In the genomic region with DNA sequence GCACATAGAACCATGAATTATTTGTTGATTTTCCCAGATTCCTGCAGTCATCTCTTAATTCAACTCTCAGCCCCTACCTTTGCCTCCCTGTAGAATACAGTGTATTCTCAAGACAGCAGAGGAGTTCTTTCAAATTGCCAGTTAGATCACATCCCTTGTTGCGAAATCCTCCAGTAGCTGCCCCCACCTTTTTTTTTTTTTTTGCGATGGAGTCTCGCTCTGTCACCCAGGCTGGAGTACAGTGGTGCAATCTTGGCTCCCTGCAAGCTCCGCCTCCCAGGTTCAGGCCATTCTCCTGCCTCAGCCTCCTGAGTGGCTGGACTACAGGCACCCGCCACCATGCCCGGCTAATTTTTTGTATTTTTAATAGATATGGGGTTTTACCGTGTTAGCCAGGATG, we compare ENCODE assay signal across 7 cellular contexts.
A peak's percentile ranks its signal among the peaks of the same experiment; 100 is the strongest.
DNase-seq lines count a peak whose midpoint lies in the region; ATAC-seq, FAIRE-seq and TF ChIP-seq lines count a peak whose summit lies in the region.
"Not testable (repeated sequence)": the region's sequence is repeated elsewhere in the genome, so short reads cannot be mapped to it uniquely, and the experiment has no call there.

No MANE protein-coding gene starts in this region.

- not testable (repeated sequence) for H2BK15ac ChIP-seq in mesenchymal stem cell (ENCODE audit: low read depth, poor library complexity, severe bottlenecking)

- not testable (repeated sequence) for H3K27me3 Mint-ChIP-seq in CD14-positive monocyte (ENCODE audit: low read depth in 3 of 3)

- DNase-seq in CD14-positive monocyte (ENCODE audit: low spot score), result peak; percentile 68
- DNase-seq in KBM-7, result peak; percentile 46
- DNase-seq in MV-4-11 (lab: John Stamatoyannopoulos, UW), result peak; percentile 79
- DNase-seq in OCI-M1 (lab: John Stamatoyannopoulos, UW), result peak; percentile 34
- not testable (repeated sequence) for DNase-seq in K562 (ENCODE audit: extremely low read depth in 1 of 4, low spot score in 3 of 4)
- peak; percentile 23 for DNase-seq in fibroblast of gingiva (ENCODE audit: low read depth)
- peak; percentile 31 for DNase-seq in mesenchymal stem cell

- H3K36me3 ChIP-seq in K562 (ENCODE audit: control insufficient read depth, insufficient read depth, low read length); mesenchymal stem cell (ENCODE audit: control insufficient read depth in 1 of 2, insufficient read depth in 2 of 2, low read depth in 1 of 2, low read length in 2 of 2): not testable (repeated sequence)

- not testable (repeated sequence) for H2AK5ac ChIP-seq in mesenchymal stem cell (ENCODE audit: low read length, severe bottlenecking)

- H3K4ac ChIP-seq in mesenchymal stem cell (ENCODE audit: low read depth in 1 of 2, low read length in 2 of 2), result not testable (repeated sequence)

- H2AFZ ChIP-seq in K562 (ENCODE audit: low read depth, low read length); mesenchymal stem cell (ENCODE audit: low read depth, low read length): not testable (repeated sequence)

- not testable (repeated sequence) for H3K9me3 ChIP-seq in K562 (replicated peaks; ENCODE audit: control insufficient read depth, insufficient read depth, low read depth, low read length); mesenchymal stem cell (ENCODE audit: control insufficient read depth, low read length)

- not testable (repeated sequence) for H2BK120ac ChIP-seq in mesenchymal stem cell (ENCODE audit: low read depth, low read length)

- not testable (repeated sequence) for H2BK12ac ChIP-seq in mesenchymal stem cell (ENCODE audit: low read length in 2 of 2)

- peak overlapping the region; percentile 83 to 94 (median 93) for H3K27ac Mint-ChIP-seq in CD14-positive monocyte

- H4K91ac ChIP-seq in mesenchymal stem cell (ENCODE audit: low read length), result not testable (repeated sequence)

- H3K36me3 Mint-ChIP-seq in CD14-positive monocyte, result peaks cover 11 to 21% of the 10 kb centered on the region in 2 donors

- H3K4me1 ChIP-seq in K562 (replicated peaks in 1 of 2; ENCODE audit: control insufficient read depth in 2 of 2, insufficient read depth in 2 of 2, low read length in 2 of 2); mesenchymal stem cell (ENCODE audit: control insufficient read depth, insufficient read depth, low read depth, low read length): not testable (repeated sequence)

- CTCF ChIA-PET in K562 (lab: Yijun Ruan, JAX; ENCODE audit: low intra/inter-chr PET ratio), result not testable (repeated sequence)

- H3K4me3 ChIP-seq in K562; mesenchymal stem cell (ENCODE audit: insufficient read depth in 1 of 2, low read depth in 1 of 2, low read length in 2 of 2): not testable (repeated sequence)

- not testable (repeated sequence) for TF ChIP-seq CTCF in CD14-positive monocyte (IDR thresholded peaks at IDR 0.05); K562 (IDR thresholded peaks at IDR 0.05 in 2 of 3, conservative IDR thresholded peaks at IDR 0.05 in 1 of 3; ENCODE audit: insufficient read depth in 2 of 3, low read depth in 1 of 3, low read length in 3 of 3)

- H3K18ac ChIP-seq in mesenchymal stem cell (ENCODE audit: low read depth in 1 of 2, low read length in 2 of 2), result not testable (repeated sequence)

- H4K8ac ChIP-seq in mesenchymal stem cell (ENCODE audit: low read length), result not testable (repeated sequence)

- H4K20me1 ChIP-seq in K562 (replicated peaks; ENCODE audit: control insufficient read depth, insufficient read depth, low read length), result not testable (repeated sequence)

- not testable (repeated sequence) for H3K23ac ChIP-seq in mesenchymal stem cell (ENCODE audit: low read length in 2 of 2)

- not testable (repeated sequence) for H3K4me2 ChIP-seq in K562 (ENCODE audit: insufficient read depth, low read length); mesenchymal stem cell (ENCODE audit: low read length, poor library complexity, severe bottlenecking)

- H2BK5ac ChIP-seq in mesenchymal stem cell (ENCODE audit: low read depth, low read length, poor library complexity, severe bottlenecking), result not testable (repeated sequence)

- H3K14ac ChIP-seq in mesenchymal stem cell (ENCODE audit: low read length in 2 of 2), result not testable (repeated sequence)

- H3K4me1 Mint-ChIP-seq in CD14-positive monocyte, result peaks cover 53% of the 10 kb centered on the region

- not testable (repeated sequence) for H3K27me3 ChIP-seq in K562 (ENCODE audit: control insufficient read depth in 2 of 2, insufficient read depth in 2 of 2, low read length in 2 of 2); mesenchymal stem cell (ENCODE audit: control insufficient read depth in 1 of 2, insufficient read depth in 1 of 2, low read length in 2 of 2)

- not testable (repeated sequence) for H3K79me1 ChIP-seq in mesenchymal stem cell (replicated peaks; ENCODE audit: low read length, poor library complexity, severe bottlenecking)

- H3K4me3 Mint-ChIP-seq in CD14-positive monocyte, result not testable (repeated sequence)

- POLR2A ChIA-PET in K562 (lab: Yijun Ruan, JAX), result not testable (repeated sequence)

- not testable (repeated sequence) for H3K9me3 Mint-ChIP-seq in CD14-positive monocyte

- intact Hi-C loops in CD14-positive monocyte (cut with micrococcal nuclease); K562 (cut with micrococcal nuclease): not testable (repeated sequence)

- H3K27ac ChIP-seq in K562 (ENCODE audit: extremely low read depth, low read depth, low read length); mesenchymal stem cell (ENCODE audit: low read length, poor library complexity, severe bottlenecking): not testable (repeated sequence)

- TF ChIP-seq EP300 in K562 (IDR thresholded peaks at IDR 0.05; ENCODE audit: low read length), result not testable (repeated sequence)

- BruUV-seq in K562 (replicated peaks; lab: Mats Ljungman, UMichigan), result not testable (repeated sequence)

- not testable (repeated sequence) for TF ChIP-seq POLR2A in K562 (conservative IDR thresholded peaks at IDR 0.05)

- 33% methylated on average over 5 of the region's 7 CpGs for WGBS in K562 (ENCODE audit: insufficient coverage, low coverage, missing lambda C conversion rate)
- 86% methylated on average over 5 of the region's 7 CpGs for WGBS in mesenchymal stem cell

- not testable (repeated sequence) for H3K9me1 ChIP-seq in K562 (ENCODE audit: control insufficient read depth, insufficient read depth, low read length)

- H3K79me2 ChIP-seq in K562 (ENCODE audit: control insufficient read depth, insufficient read depth, low read length), result not testable (repeated sequence)

- FAIRE-seq in K562 (lab: Jason Lieb, UNC), result not testable (repeated sequence)

- H3K9ac ChIP-seq in K562 (ENCODE audit: insufficient read depth in 1 of 2, low read depth in 2 of 2, low read length in 2 of 2); mesenchymal stem cell (ENCODE audit: low read length): not testable (repeated sequence)

- not testable (repeated sequence) for ATAC-seq in K562

- in situ Hi-C loops in KBM-7 (cut with MboI; ENCODE audit: low pct_unique_long_range_greater_than_20kb, low sequenced_read_pairs); K562 (cut with MboI): not testable (repeated sequence)

- TF ChIP-seq RAD21 in K562 (CRISPR knock-in tag; conservative IDR thresholded peaks at IDR 0.05 in 1 of 2, IDR thresholded peaks at IDR 0.05 in 1 of 2), result not testable (repeated sequence)

TF ChIP-seq in K562, 482 proteins besides CTCF, POLR2A, EP300 and RAD21:
- not testable (repeated sequence) for TF ChIP-seq CEBPG (CRISPR knock-in tag; IDR thresholded peaks at IDR 0.05)
- TF ChIP-seq CEBPG (tag; conservative IDR thresholded peaks at IDR 0.05 in 1 of 2, IDR thresholded peaks at IDR 0.05 in 1 of 2) (peak; percentile 38 to 56; a peak in 3 of 4 replicates), CEBPB (tag; IDR thresholded peaks at IDR 0.05) (peak; percentile 83), ZNF384 (IDR thresholded peaks at IDR 0.05; ENCODE audit: low read depth, low read length) (peak; percentile 40; the same call in 1 of the 2 replicates)
